8 cellular contexts compared by ENCODE assay signal in the genomic region with DNA sequence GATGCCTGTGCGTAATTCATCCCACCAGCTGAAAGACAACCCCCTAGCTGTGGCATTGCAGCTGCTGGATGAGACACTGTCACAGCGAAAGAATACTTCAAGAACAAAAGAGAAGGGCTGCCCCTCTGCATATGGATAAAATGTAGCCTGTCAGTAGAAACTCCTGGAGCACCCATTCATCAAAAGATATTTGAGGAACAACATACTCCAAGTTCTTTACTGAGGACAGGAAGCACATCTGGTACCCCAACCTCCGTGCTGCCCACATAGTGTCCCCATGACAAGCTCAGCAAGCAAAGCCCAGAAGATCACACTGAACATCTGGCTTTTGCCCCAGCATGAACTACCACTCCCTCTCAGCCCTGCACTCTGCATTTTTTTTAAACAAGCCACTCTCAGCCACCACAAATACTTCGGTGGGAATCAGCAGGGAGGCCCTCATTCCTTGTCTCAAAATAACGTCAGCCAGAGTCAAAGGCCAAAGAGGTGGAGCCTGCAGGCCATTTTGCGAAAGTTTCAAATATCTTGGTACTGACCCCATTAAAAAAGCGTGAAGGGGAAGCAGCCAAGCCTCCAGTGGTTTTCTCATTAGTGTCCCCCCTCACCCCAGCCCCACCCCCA. TPM values are rescaled to one million over a fixed set of nuclear protein-coding genes. Genes with fewer than 3 reads are reported as not detected.
DNase-seq lines count a peak whose midpoint lies in the region; ATAC-seq and TF ChIP-seq lines count a peak whose summit lies in the region.

No MANE protein-coding gene starts in this region.

- H3K27me3 ChIP-seq in DND-41 (ENCODE audit: insufficient read depth, low read length, poor library complexity): no peaks in the 10 kb centered on the region
- no peaks in the 10 kb centered on the region for H3K27me3 ChIP-seq in adipocyte (replicated peaks; ENCODE audit: control insufficient read depth, insufficient read depth, low read length)
- no peaks in the 10 kb centered on the region for H3K27me3 ChIP-seq in right cardiac atrium (ENCODE audit: control insufficient read depth, insufficient read depth)

- no peak overlapping the region for H2AFZ ChIP-seq in DND-41 (ENCODE audit: low read depth, low read length)

- H3K9ac ChIP-seq in DND-41 (ENCODE audit: low read depth, low read length) (peak overlapping the region; percentile 16; the same call in 1 of the 2 replicates), adipocyte (ENCODE audit: low read length) (peak overlapping the region; percentile 96)

- peak overlapping the region; percentile 98 for H3K4me2 ChIP-seq in DND-41 (ENCODE audit: insufficient read depth, low read length)

- H3K4me1 ChIP-seq in DND-41 (ENCODE audit: insufficient read depth, low read length): peaks cover 38% of the 10 kb centered on the region
- peaks cover 40% of the 10 kb centered on the region for H3K4me1 ChIP-seq in adipocyte (ENCODE audit: control insufficient read depth, insufficient read depth, low read length)
- H3K4me1 ChIP-seq in right cardiac atrium (ENCODE audit: control insufficient read depth, insufficient read depth, low read length): peaks cover 10% of the 10 kb centered on the region

- no peaks in the 10 kb centered on the region; the same call in 1 of the 2 replicates for H3K36me3 ChIP-seq in DND-41 (ENCODE audit: insufficient read depth, low read length)
- H3K36me3 ChIP-seq in adipocyte (ENCODE audit: control insufficient read depth, insufficient read depth, low read length, severe bottlenecking): no peaks in the 10 kb centered on the region

- peak overlapping the region in 1 of 2 experiments; percentile 95; a peak in 1 of 4 replicates for H3K4me3 ChIP-seq in DND-41 (ENCODE audit: low read depth in 1 of 2, low read length in 2 of 2)
- H3K4me3 ChIP-seq in adipocyte (ENCODE audit: low read length): peak overlapping the region; percentile 97
- peak overlapping the region; percentile 64 for H3K4me3 ChIP-seq in right cardiac atrium (ENCODE audit: low read length)

- WGBS in right cardiac atrium: 5% methylated on average over 7 of the region's 7 CpGs

- H3K27ac ChIP-seq in DND-41 (ENCODE audit: low read length) (no peak overlapping the region), right cardiac atrium (ENCODE audit: low read length) (peak overlapping the region; percentile 91)

- H3K79me2 ChIP-seq in DND-41 (ENCODE audit: insufficient read depth, low read length): peaks cover 6% of the 10 kb centered on the region

- no peaks in the 10 kb centered on the region for H3K9me3 ChIP-seq in DND-41 (ENCODE audit: insufficient read depth, low read length, severe bottlenecking)
- no peaks in the 10 kb centered on the region for H3K9me3 ChIP-seq in adipocyte (ENCODE audit: control insufficient read depth, low read length)
- no peaks in the 10 kb centered on the region for H3K9me3 ChIP-seq in right cardiac atrium (ENCODE audit: control insufficient read depth, low read length)

- H4K20me1 ChIP-seq in DND-41 (ENCODE audit: insufficient read depth, low read length): no peaks in the 10 kb centered on the region

- DNase-seq in DND-41: peak; percentile 17
- DNase-seq in LHCN-M2 (ENCODE audit: low read depth): peak; percentile 96
- peak; percentile 96 for DNase-seq in adipocyte (ENCODE audit: low read depth)
- peak in 2 of 3 donors; percentile 59 to 71 for DNase-seq in right cardiac atrium
- peak; percentile 67 for DNase-seq in retina
- DNase-seq in NK-92 (lab: John Stamatoyannopoulos, UW; ENCODE audit: unreplicated experiment): no peak

- intact Hi-C loops in right cardiac atrium (cut with DNase I): loop anchor here in 1 of 4 donors (10.0 kb wide), 1 partner anchor 345 kb away; no protein-coding TSS in a partner anchor

- no peak for ATAC-seq in DND-41 (ENCODE audit: insufficient read depth, low read depth)
- ATAC-seq in right cardiac atrium: peak; percentile 6 to 32
- ATAC-seq in HG03097 (IDR thresholded peaks at IDR 0.05; ENCODE audit: low FRiP score, unreplicated experiment): no peak
- ATAC-seq in GM21528 (IDR thresholded peaks at IDR 0.05; ENCODE audit: low FRiP score, unreplicated experiment): no peak

- TF ChIP-seq CTCF in DND-41 (IDR thresholded peaks at IDR 0.05; ENCODE audit: borderline replicate concordance, extremely low read depth, low read length, poor library complexity, severe bottlenecking): no peak

RNA-seq across cellular contexts. Expression of a gene that starts 1.7 kb away (rescaled TPM):
- 39.1 and 40.6 TPM in 2 replicates for total RNA-seq in LHCN-M2 (2014; rRNA removed)
- 20.8 TPM for polyA plus RNA-seq in LHCN-M2 (2012)
- 10 to 100 TPM; 37.0 to 75.1 (median 39.8) TPM for total RNA-seq in right cardiac atrium
- 10.7 TPM for polyA plus RNA-seq in right cardiac atrium

Comparison
In these comparisons a context has a peak if more than half of its experiments do, and no peak if none do; other contexts are left out.
1. ATAC-seq: peak in right cardiac atrium (2 of 2); none in DND-41 (single experiment), HG03097 (single experiment) and GM21528 (single experiment).